ENCODE assay signal across 16 cellular contexts in genomic region chr6:36917541-36918193, GRCh38. TPM values are rescaled to one million over a fixed set of nuclear protein-coding genes. Genes with fewer than 3 reads are reported as not detected.
DNase-seq lines count a peak whose midpoint lies in the region; ATAC-seq and TF ChIP-seq lines count a peak whose summit lies in the region.
"Had no signal": no experiment of that assay in that cellular context is flagged by ENCODE, and none has a peak within 500 bp of the region (broad histone marks: within the 10 kb centered on the region; RNA-seq: fewer than 3 reads in every experiment).

No MANE protein-coding gene starts in this region.

- H3K27me3 ChIP-seq in AG04450 (ENCODE audit: control insufficient read depth, insufficient read depth, low read length) (no peaks in the 10 kb centered on the region), rectal smooth muscle tissue (ENCODE audit: control insufficient read depth, insufficient read depth, low read length) (no peaks in the 10 kb centered on the region)
- H3K27me3 ChIP-seq: brain microvascular endothelial cell, pancreas had no signal

- peaks cover 24% of the 10 kb centered on the region for H3K36me3 ChIP-seq in rectal smooth muscle tissue (ENCODE audit: control insufficient read depth, insufficient read depth, low read length)

- peak; percentile 69 for ATAC-seq in left cardiac atrium
- ATAC-seq: A549; activated T-cell treated with anti-CD3 and anti-CD28 coated beads, Interleukin-2, amount 50 U/mL, for 4 hours had no signal

- POLR2A ChIA-PET in AG04450 (lab: Yijun Ruan, JAX) = no interaction called here

- no peaks in the 10 kb centered on the region for H3K9me3 ChIP-seq in AG04450 (ENCODE audit: control insufficient read depth, insufficient read depth, low read length)
- H3K9me3 ChIP-seq: A549, pancreas had no signal

- no peak overlapping the region for H3K9ac ChIP-seq in rectal smooth muscle tissue (ENCODE audit: low read length)

- TF ChIP-seq CTCF in AG04450 (IDR thresholded peaks at IDR 0.05; ENCODE audit: low read depth, low read length) = no peak

- H3K27ac ChIP-seq in AG04450 (ENCODE audit: low read depth, low read length) = peak overlapping the region; percentile 76
- peak overlapping the region; percentile 84 for H3K27ac ChIP-seq in rectal smooth muscle tissue (ENCODE audit: low read depth, low read length)
- H3K27ac ChIP-seq: A549, brain microvascular endothelial cell had no signal

- H3K4me1 ChIP-seq in rectal smooth muscle tissue (ENCODE audit: control insufficient read depth, insufficient read depth, low read length) = peaks cover 15% of the 10 kb centered on the region

- H3K4me3 ChIP-seq in AG04450 (ENCODE audit: low read depth, low read length) (no peak overlapping the region), rectal smooth muscle tissue (ENCODE audit: low read length) (no peak overlapping the region)
- H3K4me3 ChIP-seq: A549, pancreas had no signal

- CTCF ChIA-PET in AG04450 (lab: Charles Lee) = interaction anchor here (1.2 kb wide), 1 partner anchor 18 kb away, joined by 3 read pairs; no protein-coding TSS in a partner anchor

- intact Hi-C loops in left cardiac atrium (cut with DNase I) = no loop called here

- DNase-seq in AG04450 (ENCODE audit: low read depth, low spot score) (no peak), amniotic stem cell (lab: John Stamatoyannopoulos, UW) (peak; percentile 73), left cardiac atrium (peak; percentile 40), NCI-H69 (lab: John Stamatoyannopoulos, UW) (no peak), NCI-H345 (lab: John Stamatoyannopoulos, UW) (no peak), UCSD-AML1 (lab: John Stamatoyannopoulos, UW; ENCODE audit: unreplicated experiment) (no peak)
- DNase-seq in activated CD8-positive, alpha-beta memory T cell treated with anti-CD3 and anti-CD28 coated beads, Interleukin-2, amount 50 U/mL, for 4 hours = no peak
- DNase-seq: activated CD4-positive, CD25-positive, alpha-beta regulatory T cell treated with anti-CD3 and anti-CD28 coated beads, Interleukin-2, amount 50 U/mL, for 72 hours; activated T-cell treated with anti-CD3 and anti-CD28 coated beads, Interleukin-2, amount 50 U/mL, for 4 hours; brain microvascular endothelial cell; DMS79 treated with DMSO at 0.1 percent for 48 hours; NCI-H526 treated with DMSO at 0.1 percent for 48 hours; pancreas; stimulated activated CD4-positive, alpha-beta T cell treated with anti-CD3 and anti-CD28 coated beads, Interleukin-4, amount 100 ng/mL, for 4 hours had no signal

RNA-seq across cellular contexts. Expression of gene C6orf89, which starts 31.9 kb away (rescaled TPM):
- 59.7 and 60.4 TPM in 2 replicates for polyA plus RNA-seq in AG04450 (2011; rRNA removed)
- 33.6 and 37.3 TPM in 2 replicates for polyA minus RNA-seq in AG04450 (2011; rRNA and poly(A)+ RNA removed)
- total RNA-seq in left cardiac atrium = 10 to 100 TPM; 62.9 to 74.1 TPM

RNA-seq across cellular contexts. Expression of gene PI16, which starts 36.9 kb away (rescaled TPM):
- 0.05 and 0.11 TPM in 2 replicates for polyA plus RNA-seq in AG04450 (2011; rRNA removed)
- not detected in 2 replicates for polyA minus RNA-seq in AG04450 (2011; rRNA and poly(A)+ RNA removed)
- total RNA-seq in left cardiac atrium = 10 to 100 TPM; 28.2 to 47.0 TPM
- total RNA-seq: activated T-cell treated with anti-CD3 and anti-CD28 coated beads, Interleukin-2, amount 50 U/mL, for 4 hours had no signal
- polyA plus RNA-seq: A549 had no signal

RNA-seq across cellular contexts. Expression of gene PPIL1, which starts 43.1 kb away (rescaled TPM):
- polyA plus RNA-seq in AG04450 (2011; rRNA removed) = 34.4 and 40.7 TPM in 2 replicates
- polyA minus RNA-seq in AG04450 (2011; rRNA and poly(A)+ RNA removed) = 26.2 and 29.5 TPM in 2 replicates
- total RNA-seq in left cardiac atrium = 10 to 100 TPM; 52.4 to 56.3 TPM

Comparison
In these comparisons a context has a peak if more than half of its experiments do, and no peak if none do; other contexts are left out.
1. DNase-seq: peak in amniotic stem cell (single experiment) and left cardiac atrium (single experiment); none in AG04450 (single experiment), NCI-H69 (single experiment), activated CD8-positive, alpha-beta memory T cell treated with anti-CD3 and anti-CD28 coated beads, Interleukin-2, amount 50 U/mL, for 4 hours (single experiment), NCI-H345 (single experiment) and UCSD-AML1 (single experiment).